ENCODE assay signal across 8 cellular contexts in genomic region chr3:48232734-48233133, GRCh38. TPM values are rescaled to one million over a fixed set of nuclear protein-coding genes. Genes with fewer than 3 reads are reported as not detected.
DNase-seq lines count a peak whose midpoint lies in the region; ATAC-seq lines count a peak whose summit lies in the region.

No MANE protein-coding gene starts in this region.

- H3K36me3 Mint-ChIP-seq in memory B cell, result no peaks in the 10 kb centered on the region

- ATAC-seq in HG02885 (IDR thresholded peaks at IDR 0.05; ENCODE audit: poor library complexity, unreplicated experiment) (peak; percentile 77), memory B cell (ENCODE audit: low read depth) (peak; percentile 99), GM21447 (IDR thresholded peaks at IDR 0.05; ENCODE audit: unreplicated experiment) (no peak)

- H3K4me1 Mint-ChIP-seq in memory B cell, result peaks cover 19% of the 10 kb centered on the region

- no peaks in the 10 kb centered on the region for H3K27me3 Mint-ChIP-seq in memory B cell

- peak overlapping the region; percentile 55 for H3K4me3 Mint-ChIP-seq in memory B cell

- H3K27ac Mint-ChIP-seq in memory B cell, result peak overlapping the region; percentile 45

- peak; percentile 58 for DNase-seq in GDM1 (lab: John Stamatoyannopoulos, UW)
- peak; percentile 51 to 67 for DNase-seq in NCI-H526 (lab: John Stamatoyannopoulos, UW)
- peak; percentile 27 to 46 for DNase-seq in activated CD4-positive, alpha-beta T cell treated with anti-CD3 and anti-CD28 coated beads, Interleukin-2, amount 50 U/mL, for 24 hours (ENCODE audit: low read depth in 1 of 2, low spot score in 1 of 2)
- peak; percentile 83 for DNase-seq in dermis blood vessel endothelial cell
- peak; percentile 53 to 58 for DNase-seq in memory B cell (ENCODE audit: low spot score in 2 of 2)
- DNase-seq in stimulated activated CD8-positive, alpha-beta memory T cell treated with anti-CD3 and anti-CD28 coated beads, Interleukin-15, amount 100 ng/mL, for 24 hours (ENCODE audit: low read depth), result peak; percentile 20

- H3K9me3 Mint-ChIP-seq in memory B cell, result no peaks in the 10 kb centered on the region

RNA-seq across cellular contexts. Expression of gene ZNF589, which starts 8.2 kb away (rescaled TPM):
- total RNA-seq in dermis blood vessel endothelial cell, result 3.4 and 4.1 TPM in 2 replicates

RNA-seq across cellular contexts. Expression of gene CAMP, which starts 9.4 kb away (rescaled TPM):
- not detected in 2 replicates for total RNA-seq in dermis blood vessel endothelial cell

RNA-seq across cellular contexts. Expression of gene CDC25A, which starts 44.5 kb away (rescaled TPM):
- total RNA-seq in dermis blood vessel endothelial cell, result 15.1 and 21.6 TPM in 2 replicates

Comparison
In these comparisons a context has a peak if more than half of its experiments do, and no peak if none do; other contexts are left out.
1. DNase-seq: peak in every context shown above with its lines; median percentile 83 in dermis blood vessel endothelial cell; 59 in NCI-H526; 58 in GDM1; 56 in memory B cell; 36 in activated CD4-positive, alpha-beta T cell treated with anti-CD3 and anti-CD28 coated beads, Interleukin-2, amount 50 U/mL, for 24 hours; 20 in stimulated activated CD8-positive, alpha-beta memory T cell treated with anti-CD3 and anti-CD28 coated beads, Interleukin-15, amount 100 ng/mL, for 24 hours.